Comparison of ENCODE assay signal across 14 cellular contexts in genomic region chr3:172192830-172193415, GRCh38.
"Had no signal": no experiment of that assay in that cellular context is flagged by ENCODE, and none has a peak within 500 bp of the region (broad histone marks: within the 10 kb centered on the region; RNA-seq: fewer than 3 reads in every experiment).

No MANE protein-coding gene starts in this region.

- H3K36me3 Mint-ChIP-seq: stimulated activated naive B cell treated with anti-CD40 and anti-IgM and Interleukin-4, amounts not matched to agents 10 μg/mL and 1 μg/mL and 100 μg/mL, for 72 hours had no signal

- H3K4me3 ChIP-seq: lung, tibial artery had no signal

- H3K9me3 ChIP-seq: tibial artery had no signal

- H3K27me3 Mint-ChIP-seq: stimulated activated naive B cell treated with anti-CD40 and anti-IgM and Interleukin-4, amounts not matched to agents 10 μg/mL and 1 μg/mL and 100 μg/mL, for 72 hours had no signal

- H3K27ac Mint-ChIP-seq: activated T-helper 2 cell treated with anti-CD3 and anti-CD28 coated beads, Interferon-gamma antibody, Interleukin-2, Interleukin-4, amounts not matched to agents 10 μg/mL and 5 μg/mL and 100 μg/mL, durations not matched to agents 14 hours and 24 hours and 36 hours; stimulated activated naive B cell treated with anti-CD40 and anti-IgM and Interleukin-4, amounts not matched to agents 10 μg/mL and 1 μg/mL and 100 μg/mL, for 72 hours had no signal

- DNase-seq: activated CD4-positive, alpha-beta T cell treated with anti-CD3 and anti-CD28 coated beads for 1 hour; activated CD4-positive, alpha-beta T cell treated with anti-CD3 and anti-CD28 coated beads, Interleukin-2, amount 50 U/mL, for 4 hours; activated naive CD4-positive, alpha-beta T cell treated with anti-CD3 and anti-CD28 coated beads, Interleukin-2, amount 50 U/mL, for 16 hours; foreskin melanocyte; stimulated activated CD4-positive, alpha-beta T cell treated with anti-CD3 and anti-CD28 coated beads, Interleukin-4, amount 100 ng/mL, for 1 hour; stimulated activated naive B cell treated with anti-CD40 and anti-IgM and Interleukin-4, amounts not matched to agents 10 μg/mL and 1 μg/mL and 100 μg/mL, for 72 hours; tibial artery had no signal

- H3K4me1 Mint-ChIP-seq: stimulated activated naive B cell treated with anti-CD40 and anti-IgM and Interleukin-4, amounts not matched to agents 10 μg/mL and 1 μg/mL and 100 μg/mL, for 72 hours had no signal

- ATAC-seq: stimulated activated naive B cell treated with anti-CD40 and anti-IgM and Interleukin-4, amounts not matched to agents 10 μg/mL and 1 μg/mL and 100 μg/mL, for 72 hours had no signal

- H3K27me3 ChIP-seq: tibial artery had no signal

- H3K9me3 Mint-ChIP-seq: activated T-helper 2 cell treated with anti-CD3 and anti-CD28 coated beads, Interferon-gamma antibody, Interleukin-2, Interleukin-4, amounts not matched to agents 10 μg/mL and 5 μg/mL and 100 μg/mL, durations not matched to agents 14 hours and 24 hours and 36 hours; mesothelial cell of epicardium; stimulated activated naive B cell treated with anti-CD40 and anti-IgM and Interleukin-4, amounts not matched to agents 10 μg/mL and 1 μg/mL and 100 μg/mL, for 72 hours had no signal

- H3K27ac ChIP-seq: epithelial cell of prostate, parathyroid adenoma, tibial artery, VCaP had no signal

- H3K36me3 ChIP-seq: tibial artery had no signal

- H3K4me3 Mint-ChIP-seq: mesothelial cell of epicardium; neural crest cell; stimulated activated naive B cell treated with anti-CD40 and anti-IgM and Interleukin-4, amounts not matched to agents 10 μg/mL and 1 μg/mL and 100 μg/mL, for 72 hours had no signal
